In the genomic region with DNA sequence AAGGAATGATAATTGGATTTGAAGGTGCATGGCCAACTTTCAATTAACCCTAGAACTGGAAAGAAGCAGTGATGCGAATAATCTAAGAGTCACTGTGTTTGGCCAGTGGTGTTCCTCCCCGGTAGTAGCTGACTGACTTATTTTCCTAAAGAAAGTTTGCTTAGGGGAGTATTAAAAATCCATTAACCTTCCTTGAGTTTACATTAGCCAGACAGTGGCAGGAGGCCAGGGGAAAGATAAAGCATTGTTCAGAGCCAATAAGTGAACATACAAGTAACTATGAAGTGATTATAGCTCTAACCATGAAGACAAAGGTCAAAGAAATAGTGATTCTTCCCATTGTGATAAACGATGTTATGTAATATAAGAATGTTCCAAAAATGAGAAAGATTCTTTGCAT, we compare ENCODE assay signal across 27 cellular contexts. TPM values are rescaled to one million over a fixed set of nuclear protein-coding genes. Genes with fewer than 3 reads are reported as not detected.
"Had no signal": no experiment of that assay in that cellular context is flagged by ENCODE, and none has a peak within 500 bp of the region (broad histone marks: within the 10 kb centered on the region; RNA-seq: fewer than 3 reads in every experiment).

No MANE protein-coding gene starts in this region.

- H3K4me3 ChIP-seq: ovary, smooth muscle cell had no signal

- H3K4me2 ChIP-seq: smooth muscle cell had no signal

- H3K36me3 ChIP-seq: neutrophil, ovary had no signal

- DNase-seq: activated CD4-positive, alpha-beta T cell treated with anti-CD3 and anti-CD28 coated beads for 48 hours; activated CD8-positive, alpha-beta memory T cell treated with anti-CD3 and anti-CD28 coated beads, Interleukin-2, amount 10 ng/mL, durations not matched to agents 7 days and 5 days; activated CD8-positive, alpha-beta T cell treated with anti-CD3 and anti-CD28 coated beads for 36 hours; activated effector memory CD4-positive, alpha-beta T cell treated with anti-CD3 and anti-CD28 coated beads, Interleukin-2, amount 50 U/mL, for 16 hours; activated T-cell treated with anti-CD3 and anti-CD28 coated beads for 4 hours; aorta; central memory CD4-positive, alpha-beta T cell; dermis blood vessel endothelial cell; effector CD8-positive, alpha-beta T cell; erythroblast; glutamatergic neuron; hippocampal formation; kidney glomerular epithelial cell; midbrain; ovary; stimulated activated CD4-positive, alpha-beta T cell treated with anti-CD3 and anti-CD28 coated beads, Interleukin-15, amount 100 ng/mL, for 24 hours; SW 1271; T-helper 17 cell had no signal

- H3K27me3 ChIP-seq: neutrophil, ovary had no signal

- H3K9me3 ChIP-seq: neutrophil had no signal

- H3K27ac ChIP-seq: neutrophil, ovary had no signal

- ATAC-seq: activated CD8-positive, alpha-beta memory T cell treated with anti-CD3 and anti-CD28 coated beads, Interleukin-2, amount 10 ng/mL, durations not matched to agents 7 days and 5 days; activated CD8-positive, alpha-beta T cell treated with anti-CD3 and anti-CD28 coated beads for 36 hours; natural killer cell treated with Interleukin-12 subunit alpha and Interleukin-12 subunit beta and Interleukin-15 and Interleukin-18, amount 100 ng/mL, for 72 hours; sciatic nerve; stimulated activated memory B cell treated with anti-CD40 and anti-IgM and Interleukin-4, amounts not matched to agents 10 μg/mL and 1 μg/mL and 100 μg/mL, for 72 hours; T-helper 17 cell had no signal

RNA-seq across cellular contexts. Expression of a gene that starts 8.9 kb away (rescaled TPM):
- total RNA-seq: activated CD8-positive, alpha-beta memory T cell treated with anti-CD3 and anti-CD28 coated beads, Interleukin-2, amount 10 ng/mL, durations not matched to agents 7 days and 5 days; activated CD8-positive, alpha-beta T cell treated with anti-CD3 and anti-CD28 coated beads for 36 hours; aorta; dermis blood vessel endothelial cell; frontal cortex; liver; natural killer cell treated with Interleukin-12 subunit alpha and Interleukin-12 subunit beta and Interleukin-15 and Interleukin-18, amount 100 ng/mL, for 72 hours; ovary; pulmonary artery endothelial cell; sciatic nerve; smooth muscle cell; T-helper 17 cell; temporal lobe had no signal
- polyA plus RNA-seq: aorta, liver, ovary, smooth muscle cell had no signal
